13 cellular contexts compared by ENCODE assay signal in the genomic region with DNA sequence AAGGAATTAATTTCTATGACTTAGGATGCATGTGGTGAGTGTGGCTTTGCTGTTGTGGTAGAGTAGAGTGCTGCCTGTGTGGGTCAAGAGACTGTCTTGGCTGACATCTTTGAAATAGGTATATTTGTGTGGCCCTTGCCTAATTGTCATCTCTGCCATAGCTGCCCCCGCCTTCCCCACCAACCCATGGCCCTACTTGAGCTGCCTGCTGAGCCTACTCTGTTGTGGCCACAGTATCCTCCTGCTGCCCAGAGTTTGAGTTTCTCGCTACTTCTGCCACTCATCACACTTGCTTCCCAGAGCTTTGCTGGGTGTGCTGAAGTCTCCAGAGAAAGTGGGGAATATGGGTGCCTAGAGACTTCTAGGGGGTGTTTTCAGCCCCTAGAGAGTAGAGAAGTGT. TPM values are rescaled to one million over a fixed set of nuclear protein-coding genes. Genes with fewer than 3 reads are reported as not detected.
A peak's percentile ranks its signal among the peaks of the same experiment; 100 is the strongest.
DNase-seq lines count a peak whose midpoint lies in the region; ATAC-seq and TF ChIP-seq lines count a peak whose summit lies in the region.
"Had no signal": no experiment of that assay in that cellular context is flagged by ENCODE, and none has a peak within 500 bp of the region (broad histone marks: within the 10 kb centered on the region; RNA-seq: fewer than 3 reads in every experiment).

No MANE protein-coding gene starts in this region.

- H3K36me3 ChIP-seq in BLaER1 (peaks cover 85% of the 10 kb centered on the region), DND-41 (ENCODE audit: insufficient read depth, low read length) (peaks cover 88% of the 10 kb centered on the region)
- H3K36me3 ChIP-seq: adrenal gland had no signal

- peaks cover 100% of the 10 kb centered on the region for H3K79me2 ChIP-seq in DND-41 (ENCODE audit: insufficient read depth, low read length)

- H2AFZ ChIP-seq in DND-41 (ENCODE audit: low read depth, low read length) = no peak overlapping the region

- TF ChIP-seq CTCF in DND-41 (IDR thresholded peaks at IDR 0.05; ENCODE audit: borderline replicate concordance, extremely low read depth, low read length, poor library complexity, severe bottlenecking) (no peak), CD14-positive monocyte (IDR thresholded peaks at IDR 0.05) (no peak)

- H3K9me3 Mint-ChIP-seq in CD14-positive monocyte = no peaks in the 10 kb centered on the region

- H3K27me3 Mint-ChIP-seq in CD14-positive monocyte (ENCODE audit: low read depth in 3 of 3) = peaks cover 11 to 19% (median 17%) of the 10 kb centered on the region in 3 donors

- no peak overlapping the region for H3K27ac ChIP-seq in BLaER1
- peak overlapping the region; percentile 12; the same call in 1 of the 2 replicates for H3K27ac ChIP-seq in DND-41 (ENCODE audit: low read length)
- peak overlapping the region; percentile 5 for H3K27ac ChIP-seq in cingulate gyrus (ENCODE audit: low read depth, low read length)
- H3K27ac ChIP-seq: KMS-11, SK-N-MC had no signal

- H3K27ac Mint-ChIP-seq in CD14-positive monocyte = no peak overlapping the region

- intact Hi-C loops in posterior vena cava (cut with DNase I) (no loop called here), CD14-positive monocyte (cut with micrococcal nuclease) (no loop called here)

- no peak for ATAC-seq in DND-41 (ENCODE audit: insufficient read depth, low read depth)

- no peak overlapping the region for H3K9ac ChIP-seq in BLaER1
- no peak overlapping the region for H3K9ac ChIP-seq in DND-41 (ENCODE audit: low read depth, low read length)
- H3K9ac ChIP-seq: KMS-11 had no signal

- peaks cover 3% of the 10 kb centered on the region for H3K4me1 Mint-ChIP-seq in CD14-positive monocyte

- H3K27me3 ChIP-seq in BLaER1 = no peaks in the 10 kb centered on the region
- no peaks in the 10 kb centered on the region for H3K27me3 ChIP-seq in DND-41 (ENCODE audit: insufficient read depth, low read length, poor library complexity)
- H3K27me3 ChIP-seq: adrenal gland had no signal

- H3K36me3 Mint-ChIP-seq in CD14-positive monocyte = peaks cover 0 to 2% of the 10 kb centered on the region in 2 donors

- H4K20me1 ChIP-seq in BLaER1 (peaks cover 100% of the 10 kb centered on the region), DND-41 (ENCODE audit: insufficient read depth, low read length) (peaks cover 99% of the 10 kb centered on the region)

- H3K4me3 Mint-ChIP-seq in CD14-positive monocyte = no peak overlapping the region

- H3K4me1 ChIP-seq in BLaER1 = peaks cover 87% of the 10 kb centered on the region
- H3K4me1 ChIP-seq in DND-41 (ENCODE audit: insufficient read depth, low read length) = peaks cover 55% of the 10 kb centered on the region

- H3K4me3 ChIP-seq in BLaER1 (no peak overlapping the region), DND-41 (ENCODE audit: low read depth in 1 of 2, low read length in 2 of 2) (no peak overlapping the region)
- H3K4me3 ChIP-seq: adrenal gland, SK-N-MC had no signal

- DNase-seq in DND-41 (no peak), posterior vena cava (ENCODE audit: low spot score) (peak; percentile 57), cerebellum (ENCODE audit: low spot score) (no peak), activated gamma-delta T cell (lab: John Stamatoyannopoulos, UW) (no peak), NCI-H1436 treated with DMSO at 0.1 percent for 48 hours (lab: John Stamatoyannopoulos, UW) (no peak), CD14-positive monocyte (ENCODE audit: low spot score) (no peak)
- DNase-seq: effector CD4-positive, alpha-beta T cell; NCI-H187 treated with DMSO at 0.1 percent for 48 hours had no signal

- H3K9me3 ChIP-seq in BLaER1 (no peaks in the 10 kb centered on the region), DND-41 (ENCODE audit: insufficient read depth, low read length, severe bottlenecking) (no peaks in the 10 kb centered on the region)
- H3K9me3 ChIP-seq: adrenal gland had no signal

- H3K4me2 ChIP-seq in BLaER1 (peak overlapping the region; percentile 44), DND-41 (ENCODE audit: insufficient read depth, low read length) (no peak overlapping the region)
- H3K4me2 ChIP-seq: KMS-11 had no signal

RNA-seq across cellular contexts. Expression of gene PLCG1, which starts 8.0 kb away (rescaled TPM):
- 10 to 100 TPM; 81.0 to 83.0 TPM for total RNA-seq in posterior vena cava
- 131 TPM for total RNA-seq in cerebellum
- 1 to 10 TPM in 1 of 2 donors, under 1 TPM in 1; 0.33 to 1.0 TPM for polyA plus RNA-seq in CD14-positive monocyte
